Comparison of ENCODE assay signal across 1 cellular context in the genomic region with DNA sequence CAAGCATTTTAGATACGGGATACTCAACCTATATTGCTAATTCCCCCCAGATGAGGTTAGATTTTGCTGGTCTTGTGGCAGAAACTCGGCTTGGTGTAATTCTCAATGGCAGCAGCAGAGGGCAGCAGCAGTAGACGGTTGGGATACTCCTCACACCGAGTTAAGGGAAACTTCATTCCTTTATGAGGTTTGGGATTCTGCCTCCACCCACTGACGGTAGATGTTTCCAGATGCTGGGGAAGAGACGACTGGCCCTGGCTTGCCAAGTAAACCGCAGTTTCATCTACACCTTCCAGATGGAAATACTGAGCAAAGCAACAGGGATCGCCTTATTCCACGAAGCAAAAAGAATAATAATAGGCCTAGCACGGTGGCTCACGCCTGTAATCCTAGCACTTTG.
TF ChIP-seq lines count a peak whose summit lies in the region.

No MANE protein-coding gene starts in this region.

TF ChIP-seq in K562, 482 proteins besides CTCF, POLR2A, EP300 and RAD21 (continued from another document):
- TF ChIP-seq, protein P1, sequence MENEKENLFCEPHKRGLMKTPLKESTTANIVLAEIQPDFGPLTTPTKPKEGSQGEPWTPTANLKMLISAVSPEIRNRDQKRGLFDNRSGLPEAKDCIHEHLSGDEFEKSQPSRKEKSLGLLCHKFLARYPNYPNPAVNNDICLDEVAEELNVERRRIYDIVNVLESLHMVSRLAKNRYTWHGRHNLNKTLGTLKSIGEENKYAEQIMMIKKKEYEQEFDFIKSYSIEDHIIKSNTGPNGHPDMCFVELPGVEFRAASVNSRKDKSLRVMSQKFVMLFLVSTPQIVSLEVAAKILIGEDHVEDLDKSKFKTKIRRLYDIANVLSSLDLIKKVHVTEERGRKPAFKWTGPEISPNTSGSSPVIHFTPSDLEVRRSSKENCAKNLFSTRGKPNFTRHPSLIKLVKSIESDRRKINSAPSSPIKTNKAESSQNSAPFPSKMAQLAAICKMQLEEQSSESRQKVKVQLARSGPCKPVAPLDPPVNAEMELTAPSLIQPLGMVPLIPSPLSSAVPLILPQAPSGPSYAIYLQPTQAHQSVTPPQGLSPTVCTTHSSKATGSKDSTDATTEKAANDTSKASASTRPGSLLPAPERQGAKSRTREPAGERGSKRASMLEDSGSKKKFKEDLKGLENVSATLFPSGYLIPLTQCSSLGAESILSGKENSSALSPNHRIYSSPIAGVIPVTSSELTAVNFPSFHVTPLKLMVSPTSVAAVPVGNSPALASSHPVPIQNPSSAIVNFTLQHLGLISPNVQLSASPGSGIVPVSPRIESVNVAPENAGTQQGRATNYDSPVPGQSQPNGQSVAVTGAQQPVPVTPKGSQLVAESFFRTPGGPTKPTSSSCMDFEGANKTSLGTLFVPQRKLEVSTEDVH (IDR thresholded peaks at IDR 0.05; ENCODE audit: low read depth, partially characterized antibody), result no peak
- peak; percentile 70 for TF ChIP-seq STAG1 (CRISPR knock-in tag; IDR thresholded peaks at IDR 0.05; ENCODE audit: borderline replicate concordance)
- TF ChIP-seq SMC3 (conservative IDR thresholded peaks at IDR 0.05; ENCODE audit: insufficient read depth, low read depth, low read length), result peak; percentile 93
- TF ChIP-seq POLR3A (IDR thresholded peaks at IDR 0.05; ENCODE audit: borderline replicate concordance, extremely low read depth, insufficient read depth, insufficient read length), result no peak
- TF ChIP-seq, protein P2, sequence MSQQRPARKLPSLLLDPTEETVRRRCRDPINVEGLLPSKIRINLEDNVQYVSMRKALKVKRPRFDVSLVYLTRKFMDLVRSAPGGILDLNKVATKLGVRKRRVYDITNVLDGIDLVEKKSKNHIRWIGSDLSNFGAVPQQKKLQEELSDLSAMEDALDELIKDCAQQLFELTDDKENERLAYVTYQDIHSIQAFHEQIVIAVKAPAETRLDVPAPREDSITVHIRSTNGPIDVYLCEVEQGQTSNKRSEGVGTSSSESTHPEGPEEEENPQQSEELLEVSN (IDR thresholded peaks at IDR 0.05; ENCODE audit: borderline replicate concordance in 1 of 2, extremely low read depth in 1 of 2, insufficient read depth in 1 of 2, insufficient read length in 1 of 2, low read depth in 1 of 2, low read length in 1 of 2, poor library complexity in 1 of 2, severe bottlenecking in 1 of 2), result no peak
- TF ChIP-seq TEAD4 (IDR thresholded peaks at IDR 0.05; ENCODE audit: low read length), result peak; percentile 22; the same call in 1 of the 2 replicates
- TF ChIP-seq TEAD4 (CRISPR knock-in tag; IDR thresholded peaks at IDR 0.05; ENCODE audit: borderline replicate concordance), result no peak
- 0 out of 2 replicates have a peak, but pooled peaks have one; percentile 15 for TF ChIP-seq JUN (IDR thresholded peaks at IDR 0.05; ENCODE audit: borderline replicate concordance, low read depth, low read length)
- no peak for TF ChIP-seq JUN (CRISPR knock-in tag; IDR thresholded peaks at IDR 0.05; ENCODE audit: borderline replicate concordance)
- TF ChIP-seq FOS (IDR thresholded peaks at IDR 0.05; ENCODE audit: extremely low read depth, insufficient read length), result no peak
- no peak for TF ChIP-seq ZNF354B (CRISPR knock-in tag; IDR thresholded peaks at IDR 0.05)
- peak; percentile 35; the same call in 1 of the 2 replicates for TF ChIP-seq JUND (IDR thresholded peaks at IDR 0.05; ENCODE audit: borderline replicate concordance, low read depth, low read length)
- 0 out of 3 replicates have a peak, but pooled peaks have one; percentile 15 for TF ChIP-seq JUND (tag; IDR thresholded peaks at IDR 0.05; ENCODE audit: borderline replicate concordance, low read depth, low read length)
- no peak for TF ChIP-seq GABPB1 (CRISPR knock-in tag; IDR thresholded peaks at IDR 0.05)
- 0 out of 2 replicates have a peak, but pooled peaks have one; percentile 21 for TF ChIP-seq ZNF282 (CRISPR knock-in tag; IDR thresholded peaks at IDR 0.05)
- peak; percentile 58 for TF ChIP-seq SP1 (CRISPR knock-in tag; IDR thresholded peaks at IDR 0.05)
- no peak for TF ChIP-seq NCOA2 (IDR thresholded peaks at IDR 0.05; ENCODE audit: partially characterized antibody in 2 of 2)
- TF ChIP-seq RCOR1 (IDR thresholded peaks at IDR 0.05; ENCODE audit: borderline replicate concordance in 1 of 2, low read depth in 2 of 2, low read length in 2 of 2), result 0 out of 4 replicates have a peak, but pooled peaks of 1 of the 2 experiments have one; percentile 33
- TF ChIP-seq XRCC5 (IDR thresholded peaks at IDR 0.05; ENCODE audit: low read depth, low read length), result 0 out of 2 replicates have a peak, but pooled peaks have one; percentile 40
- TF ChIP-seq CTBP1 (IDR thresholded peaks at IDR 0.05; ENCODE audit: borderline replicate concordance), result 0 out of 2 replicates have a peak, but pooled peaks have one; percentile 26
- no peak; the same call in 1 of the 2 replicates for TF ChIP-seq STAT5A (IDR thresholded peaks at IDR 0.05; ENCODE audit: borderline replicate concordance, low read length)
- peak; percentile 42; the same call in 1 of the 2 replicates for TF ChIP-seq CREM (IDR thresholded peaks at IDR 0.05; ENCODE audit: low read depth)
